Comparison of ENCODE assay signal across 27 cellular contexts in genomic region chr5:100273846-100274580, GRCh38.
DNase-seq lines count a peak whose midpoint lies in the region; ATAC-seq and TF ChIP-seq lines count a peak whose summit lies in the region.
"Had no signal": no experiment of that assay in that cellular context is flagged by ENCODE, and none has a peak within 500 bp of the region (broad histone marks: within the 10 kb centered on the region; RNA-seq: fewer than 3 reads in every experiment).

No MANE protein-coding gene starts in this region.

- TF ChIP-seq POLR2A in adrenal gland (IDR thresholded peaks at IDR 0.05): no peak

- no peak for TF ChIP-seq CTCF in adrenal gland (IDR thresholded peaks at IDR 0.05)
- no peak for TF ChIP-seq CTCF in foreskin keratinocyte (conservative IDR thresholded peaks at IDR 0.05)

- no peaks in the 10 kb centered on the region for H3K4me1 ChIP-seq in adrenal gland (replicated peaks in 1 of 2)
- peaks cover 8% of the 10 kb centered on the region for H3K4me1 ChIP-seq in foreskin keratinocyte
- H3K4me1 ChIP-seq in GM23248 (ENCODE audit: insufficient read depth): no peaks in the 10 kb centered on the region

- no peak overlapping the region for H2AFZ ChIP-seq in GM23248

- H3K9ac ChIP-seq in GM23248: no peak overlapping the region

- peak; percentile 1 for DNase-seq in M059J (ENCODE audit: low read depth)
- peak in 4 of 7 donors; percentile 28 to 39 (median 32) for DNase-seq in adrenal gland
- peak in 1 of 2 donors; percentile 22 for DNase-seq in foreskin keratinocyte
- DNase-seq in renal cortical epithelial cell (ENCODE audit: low read depth): peak; percentile 64
- DNase-seq in 8988T: no peak
- DNase-seq in GM23248: no peak
- DNase-seq: CD8-positive, alpha-beta T cell; DMS 273 treated with DMSO at 0.1 percent for 48 hours; DMS79; EL; GDM1; Karpas-422; NCI-H1105 treated with DMSO at 0.1 percent for 48 hours; NCI-H146; NCI-H1930; NCI-H2227 treated with DMSO at 0.1 percent for 48 hours; NCI-H510A; NCI-H69; NK-92 treated with Interleukin-12 subunit alpha and Interleukin-12 subunit beta, amount 100 ng/mL, for 24 hours; PC-3; SJCRH30 had no signal

- H3K9me3 ChIP-seq in adrenal gland (replicated peaks in 1 of 3): no peaks in the 10 kb centered on the region
- H3K9me3 ChIP-seq in GM23248 (ENCODE audit: low read depth): no peaks in the 10 kb centered on the region
- H3K9me3 ChIP-seq: SJCRH30 had no signal

- no peak overlapping the region for H3K27ac ChIP-seq in adrenal gland
- no peak overlapping the region for H3K27ac ChIP-seq in foreskin keratinocyte
- no peak overlapping the region for H3K27ac ChIP-seq in GM23248
- H3K27ac ChIP-seq: C4-2B, SJCRH30 had no signal

- H3K36me3 ChIP-seq in adrenal gland (replicated peaks in 1 of 2) (no peaks in the 10 kb centered on the region), GM23248 (ENCODE audit: low read depth) (no peaks in the 10 kb centered on the region)
- H3K36me3 ChIP-seq: SJCRH30 had no signal

- H3K27me3 ChIP-seq in adrenal gland (no peaks in the 10 kb centered on the region), foreskin keratinocyte (no peaks in the 10 kb centered on the region), GM23248 (replicated peaks; ENCODE audit: insufficient read depth) (no peaks in the 10 kb centered on the region)
- H3K27me3 ChIP-seq: SJCRH30 had no signal

- no peaks in the 10 kb centered on the region for H4K20me1 ChIP-seq in GM23248 (ENCODE audit: insufficient read depth)

- no peak overlapping the region for H3K4me3 ChIP-seq in adrenal gland
- H3K4me3 ChIP-seq in GM23248: no peak overlapping the region
- H3K4me3 ChIP-seq: GM12878, SJCRH30 had no signal

- H3F3A ChIP-seq in GM23248 (ENCODE audit: insufficient read depth): no peaks in the 10 kb centered on the region

- H3K9me2 ChIP-seq in GM23248 (ENCODE audit: insufficient read depth): no peaks in the 10 kb centered on the region

- no peak overlapping the region for H3K4me2 ChIP-seq in GM23248 (ENCODE audit: unreplicated experiment)

- in situ Hi-C loops in GM23248 (cut with MboI): no loop called here

- intact Hi-C loops in adrenal gland (cut with DNase I): no loop called here

- ATAC-seq in foreskin keratinocyte (peak; percentile 74), GM21786 (IDR thresholded peaks at IDR 0.05; ENCODE audit: unreplicated experiment) (no peak)
- ATAC-seq: CD8-positive, alpha-beta T cell; GM12878; HepG2; PC-3; Right ventricle myocardium inferior; SK-N-SH treated with all-trans-retinoic acid at 6 μM for 48 hours had no signal

- no peaks in the 10 kb centered on the region for H3K79me2 ChIP-seq in GM23248 (ENCODE audit: insufficient read depth)

- 60 to 70% (median 64%) methylated on average over 2 of the region's 2 CpGs for WGBS in adrenal gland, 4 donors
- WGBS in GM23248 (ENCODE audit: low coverage in 1 of 2, low lambda C conversion rate in 2 of 2, missing lambda C conversion rate in 2 of 2), 2 experiments: 23 to 27% methylated on average over 2 of the region's 2 CpGs

Comparison
In these comparisons a context has a peak if more than half of its experiments do, and no peak if none do; other contexts are left out.
1. DNase-seq: peak in M059J (single experiment), adrenal gland (4 of 7) and renal cortical epithelial cell (single experiment); none in 8988T (single experiment) and GM23248 (single experiment).